ENCODE assay signal across 13 cellular contexts in the genomic region with DNA sequence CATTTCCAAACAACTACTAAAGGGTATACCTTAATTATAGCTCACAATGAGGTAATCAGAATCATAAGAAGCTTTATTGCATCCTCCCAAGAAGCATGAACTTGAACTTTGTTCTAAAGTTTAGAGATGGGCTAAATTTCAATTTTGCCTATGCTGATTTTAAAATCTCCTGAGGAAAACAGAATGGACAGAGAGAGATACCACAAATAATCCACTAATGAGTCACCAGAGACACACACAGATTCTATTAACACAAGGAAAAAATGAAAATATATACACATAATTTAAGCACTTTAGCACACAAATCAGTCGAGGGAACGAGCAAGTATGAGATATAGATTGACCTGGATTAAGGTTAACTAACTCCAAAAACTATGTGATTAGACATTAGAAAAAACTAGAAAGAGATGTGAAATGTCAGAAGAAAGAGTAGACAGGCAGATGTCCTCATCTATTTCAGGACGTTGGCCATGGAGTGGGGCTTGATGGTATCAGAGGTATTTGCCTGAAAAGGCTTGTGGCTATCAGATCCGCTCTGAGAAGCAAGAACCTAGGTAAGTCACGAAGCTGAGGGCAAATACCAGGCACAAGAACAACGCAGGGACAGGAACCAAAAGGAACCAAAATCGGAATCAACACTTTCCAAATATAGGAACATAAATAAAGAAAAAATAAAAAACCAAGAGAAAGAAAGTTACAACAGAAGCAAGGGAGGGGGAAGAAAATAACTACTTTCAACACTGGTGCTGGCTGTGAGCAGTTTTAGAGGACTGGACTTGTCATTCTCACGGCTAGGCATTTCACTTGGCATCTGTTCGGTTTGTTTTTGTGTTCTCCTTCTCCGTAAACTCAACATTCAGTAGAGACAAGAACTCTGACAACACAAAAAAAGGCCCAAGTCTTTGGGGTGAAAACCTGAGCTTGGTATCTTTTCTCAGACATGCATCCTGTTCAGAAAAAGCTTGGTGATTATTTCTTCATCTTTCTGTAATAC.
"Had no signal": no experiment of that assay in that cellular context is flagged by ENCODE, and none has a peak within 500 bp of the region (broad histone marks: within the 10 kb centered on the region; RNA-seq: fewer than 3 reads in every experiment).

No MANE protein-coding gene starts in this region.

- ATAC-seq: activated naive CD8-positive, alpha-beta T cell treated with anti-CD3 and anti-CD28 coated beads, Interleukin-2, amount 50 U/mL, for 24 hours; mucosa of descending colon; natural killer cell; sciatic nerve; stimulated activated naive CD8-positive, alpha-beta T cell treated with anti-CD3 and anti-CD28 coated beads, Interleukin-15, Interleukin-2, amounts not matched to agents 100 U/mL and 50 U/mL, for 24 hours had no signal

- H3K4me3 ChIP-seq: coronary artery, mucosa of descending colon had no signal

- H3K27ac ChIP-seq: coronary artery had no signal

- H3K9me3 ChIP-seq: mucosa of descending colon had no signal

- DNase-seq: activated CD4-positive, alpha-beta T cell treated with anti-CD3 and anti-CD28 coated beads for 4 hours; activated naive CD4-positive, alpha-beta T cell treated with Interleukin-2 at 50 U/mL for 16 hours; activated naive CD8-positive, alpha-beta T cell treated with anti-CD3 and anti-CD28 coated beads, Interleukin-2, amount 50 U/mL, for 24 hours; effector CD8-positive, alpha-beta T cell; glutamatergic neuron; mucosa of descending colon; natural killer cell; occipital lobe; stimulated activated CD4-positive, alpha-beta T cell treated with anti-CD3 and anti-CD28 coated beads, Interleukin-4, amount 100 ng/mL, for 1 hour; stimulated activated CD8-positive, alpha-beta memory T cell treated with anti-CD3 and anti-CD28 coated beads, Interleukin-4, amount 100 ng/mL, for 48 hours; stimulated activated naive CD8-positive, alpha-beta T cell treated with anti-CD3 and anti-CD28 coated beads, Interleukin-15, Interleukin-2, amounts not matched to agents 100 U/mL and 50 U/mL, for 24 hours had no signal
